23 cellular contexts compared by ENCODE assay signal in genomic region chr10:32411797-32412498, GRCh38. TPM values are rescaled to one million over a fixed set of nuclear protein-coding genes. Genes with fewer than 3 reads are reported as not detected.
DNase-seq lines count a peak whose midpoint lies in the region; ATAC-seq and TF ChIP-seq lines count a peak whose summit lies in the region.
"Had no signal": no experiment of that assay in that cellular context is flagged by ENCODE, and none has a peak within 500 bp of the region (broad histone marks: within the 10 kb centered on the region; RNA-seq: fewer than 3 reads in every experiment).

No MANE protein-coding gene starts in this region.

- H3K9me3 ChIP-seq in IMR-90 (ENCODE audit: control insufficient read depth, insufficient read depth, low read length): no peaks in the 10 kb centered on the region
- no peaks in the 10 kb centered on the region for H3K9me3 ChIP-seq in sigmoid colon
- peaks cover 4% of the 10 kb centered on the region; the same call in 1 of the 2 replicates for H3K9me3 ChIP-seq in SJCRH30 (replicated peaks)
- H3K9me3 ChIP-seq: neutrophil had no signal

- CTCF ChIA-PET in IMR-90 (lab: Yijun Ruan, JAX): no interaction called here

- no peaks in the 10 kb centered on the region for H4K20me1 ChIP-seq in IMR-90 (ENCODE audit: insufficient read depth, low read length)

- H2AK9ac ChIP-seq in IMR-90 (replicated peaks; ENCODE audit: low read depth, low read length, poor library complexity): no peak overlapping the region

- H2AFZ ChIP-seq in IMR-90 (replicated peaks; ENCODE audit: low read length, poor library complexity): no peak overlapping the region

- H4K5ac ChIP-seq in IMR-90 (ENCODE audit: low read depth, low read length): no peak overlapping the region

- no peak overlapping the region for H3K14ac ChIP-seq in IMR-90 (replicated peaks; ENCODE audit: low read depth, low read length)

- H3K27me3 ChIP-seq in IMR-90 (ENCODE audit: control insufficient read depth, insufficient read depth, low read length): no peaks in the 10 kb centered on the region
- no peaks in the 10 kb centered on the region for H3K27me3 ChIP-seq in sigmoid colon
- 0 out of 2 replicates have a peak, but pooled peaks cover 3% of the 10 kb centered on the region for H3K27me3 ChIP-seq in SJCRH30
- H3K27me3 ChIP-seq: neutrophil had no signal

- no peak overlapping the region for H3K9ac ChIP-seq in IMR-90 (ENCODE audit: low read depth, low read length)

- no TSS peak for BruUV-seq in IMR-90 (replicated peaks; lab: Mats Ljungman, UMichigan)

- no peak overlapping the region for H2AK5ac ChIP-seq in IMR-90 (ENCODE audit: low read depth, low read length)

- H3K4me1 ChIP-seq in IMR-90 (ENCODE audit: control insufficient read depth, insufficient read depth, low read length): peaks cover 3% of the 10 kb centered on the region; the same call in 1 of the 2 replicates
- H3K4me1 ChIP-seq in sigmoid colon: peaks cover 0 to 39% (median 30%) of the 10 kb centered on the region in 4 donors
- no peaks in the 10 kb centered on the region for H3K4me1 ChIP-seq in SJCRH30

- peak overlapping the region; percentile 33 for H2BK5ac ChIP-seq in IMR-90 (ENCODE audit: low read depth, low read length, poor library complexity, severe bottlenecking)

- no peak overlapping the region for H4K8ac ChIP-seq in IMR-90 (ENCODE audit: low read depth in 2 of 2, low read length in 2 of 2)

- H3K56ac ChIP-seq in IMR-90 (ENCODE audit: extremely low read depth, insufficient read depth, low read length): no peak overlapping the region

- no peaks in the 10 kb centered on the region for H3K9me1 ChIP-seq in IMR-90 (ENCODE audit: insufficient read depth, low read length)

- no peak overlapping the region for H4K91ac ChIP-seq in IMR-90 (ENCODE audit: insufficient read depth, low read depth, low read length)

- H3K18ac ChIP-seq in IMR-90 (ENCODE audit: low read depth, low read length): no peak overlapping the region

- no peak overlapping the region for H2BK15ac ChIP-seq in IMR-90 (ENCODE audit: low read depth, low read length)

- no peaks in the 10 kb centered on the region for H3K79me1 ChIP-seq in IMR-90 (ENCODE audit: low read depth in 1 of 2, low read length in 2 of 2)

- no peak overlapping the region for H3K23ac ChIP-seq in IMR-90 (ENCODE audit: low read depth, low read length)

- DNase-seq in IMR-90 (no peak), cardiac fibroblast (ENCODE audit: low read depth in 2 of 2) (peak; percentile 6 to 7), glomerular endothelial cell (ENCODE audit: extremely low read depth, low read depth, low spot score) (peak; percentile 58), sigmoid colon (no peak), NCI-H2081 (lab: John Stamatoyannopoulos, UW) (no peak), SJCRH30 (no peak)
- DNase-seq: activated CD4-positive, alpha-beta T cell treated with anti-CD3 and anti-CD28 coated beads, Interleukin-2, amount 50 U/mL, for 4 hours; activated CD4-positive, CD25-positive, alpha-beta regulatory T cell; CD4-positive, CD25-positive, alpha-beta regulatory T cell; effector CD8-positive, alpha-beta T cell; NCI-H1092 treated with DMSO at 0.1 percent for 48 hours; NCI-H2029; NCI-H446; SHP77; stimulated activated CD4-positive, alpha-beta T cell treated with anti-CD3 and anti-CD28 coated beads, Interleukin-12 subunit alpha, Interleukin-12 subunit beta, amount 100 ng/mL, for 4 hours; stimulated activated CD4-positive, alpha-beta T cell treated with anti-CD3 and anti-CD28 coated beads, Interleukin-4, amount 100 ng/mL, for 24 hours; stimulated activated naive B cell treated with anti-CD40 and anti-IgM and Interleukin-4, amounts not matched to agents 10 μg/mL and 1 μg/mL and 100 μg/mL, for 72 hours; T-cell had no signal

- H2BK20ac ChIP-seq in IMR-90 (ENCODE audit: low read depth, low read length): no peak overlapping the region

- TF ChIP-seq EP300 in sigmoid colon (IDR thresholded peaks at IDR 0.05): no peak

- H3K27ac ChIP-seq in IMR-90 (ENCODE audit: insufficient read depth, low read length): no peak overlapping the region
- H3K27ac ChIP-seq in sigmoid colon: peak overlapping the region; percentile 52 to 83 (median 65)
- no peak overlapping the region for H3K27ac ChIP-seq in SJCRH30
- H3K27ac ChIP-seq: HL-60, neutrophil had no signal

- dilution Hi-C loops in IMR-90 (cut with HindIII; ENCODE audit: low sequenced_read_pairs, unreplicated experiment): no loop called here

- intact Hi-C loops in IMR-90 (cut with micrococcal nuclease) (no loop called here), sigmoid colon (cut with DNase I) (no loop called here)

- H3K4me3 ChIP-seq in IMR-90 (ENCODE audit: insufficient read depth, low read depth, low read length): no peak overlapping the region
- H3K4me3 ChIP-seq in cardiac fibroblast (replicated peaks in 1 of 2; ENCODE audit: low read depth in 2 of 2, low read length in 2 of 2): no peak overlapping the region
- H3K4me3 ChIP-seq in sigmoid colon: no peak overlapping the region
- H3K4me3 ChIP-seq in SJCRH30: no peak overlapping the region

- no peak for TF ChIP-seq RAD21 in IMR-90 (IDR thresholded peaks at IDR 0.05; ENCODE audit: low read length)

- H3K4ac ChIP-seq in IMR-90 (ENCODE audit: low read depth, low read length): no peak overlapping the region

- TF ChIP-seq CTCF in IMR-90 (conservative IDR thresholded peaks at IDR 0.05; ENCODE audit: low read depth, low read length): no peak
- no peak for TF ChIP-seq CTCF in cardiac fibroblast (IDR thresholded peaks at IDR 0.05; ENCODE audit: low read depth, low read length)
- TF ChIP-seq CTCF in sigmoid colon (IDR thresholded peaks at IDR 0.05): no peak

- POLR2A ChIA-PET in IMR-90 (lab: Charles Lee; ENCODE audit: unreplicated experiment): no interaction called here

- in situ Hi-C loops in IMR-90 (cut with MboI; ENCODE audit: low sequenced_read_pairs): no loop called here

- H3K36me3 ChIP-seq in IMR-90 (ENCODE audit: control insufficient read depth, insufficient read depth, low read length) (no peaks in the 10 kb centered on the region), sigmoid colon (no peaks in the 10 kb centered on the region), SJCRH30 (no peaks in the 10 kb centered on the region)
- H3K36me3 ChIP-seq: neutrophil had no signal

- no peak for ATAC-seq in IMR-90 (ENCODE audit: low read depth)
- ATAC-seq in HG03457 (IDR thresholded peaks at IDR 0.05; ENCODE audit: unreplicated experiment): no peak
- ATAC-seq: esophagus mucosa; HepG2; stimulated activated naive B cell treated with anti-CD40 and anti-IgM and Interleukin-4, amounts not matched to agents 10 μg/mL and 1 μg/mL and 100 μg/mL, for 72 hours; T-cell had no signal

- no peak overlapping the region for H2BK120ac ChIP-seq in IMR-90 (ENCODE audit: low read depth, low read length)

- no CpG with 5 or more reads among the region's 2 CpGs for WGBS in IMR-90 (ENCODE audit: extremely low coverage in 2 of 2, insufficient read length in 1 of 2), 2 experiments
- WGBS in sigmoid colon, 2 donors: 88% methylated on average over 2 of the region's 2 CpGs

- H3K4me2 ChIP-seq in IMR-90 (ENCODE audit: low read depth, low read length): peak overlapping the region; percentile 51; the same call in 1 of the 2 replicates

- TF ChIP-seq POLR2A in IMR-90 (IDR thresholded peaks at IDR 0.05; ENCODE audit: low read depth, low read length) (no peak), sigmoid colon (IDR thresholded peaks at IDR 0.05) (no peak)

TF ChIP-seq in IMR-90, 13 proteins besides CTCF, POLR2A, EP300 and RAD21:
- no peak for TF ChIP-seq CEBPB (IDR thresholded peaks at IDR 0.05; ENCODE audit: low read depth, low read length)
- TF ChIP-seq FOS (IDR thresholded peaks at IDR 0.05; ENCODE audit: low read depth, low read length): no peak
- TF ChIP-seq RFX5 (IDR thresholded peaks at IDR 0.05; ENCODE audit: low read depth, low read length): no peak
- no peak for TF ChIP-seq USF2 (IDR thresholded peaks at IDR 0.05; ENCODE audit: low read depth, low read length)
- TF ChIP-seq MAFK (IDR thresholded peaks at IDR 0.05; ENCODE audit: low read depth, low read length): no peak
- TF ChIP-seq CHD1 (IDR thresholded peaks at IDR 0.05; ENCODE audit: low read depth, low read length): no peak
- TF ChIP-seq MAZ (IDR thresholded peaks at IDR 0.05; ENCODE audit: borderline replicate concordance, low read depth, low read length): no peak
- TF ChIP-seq NFE2L2 (IDR thresholded peaks at IDR 0.05; ENCODE audit: low read depth, low read length): no peak
- no peak for TF ChIP-seq RCOR1 (IDR thresholded peaks at IDR 0.05; ENCODE audit: insufficient replicate concordance, low read length)
- no peak for TF ChIP-seq SMC3 (IDR thresholded peaks at IDR 0.05; ENCODE audit: low read depth, low read length)
- TF ChIP-seq MXI1 (IDR thresholded peaks at IDR 0.05; ENCODE audit: borderline replicate concordance, low read depth, low read length): no peak
- TF ChIP-seq ELK1 (IDR thresholded peaks at IDR 0.05; ENCODE audit: borderline replicate concordance, low read depth, low read length): no peak

RNA-seq across cellular contexts. Expression of gene CCDC7, which starts 34.0 kb away (rescaled TPM):
- total RNA-seq in IMR-90 (2012; rRNA removed) (3.9 and 4.3 TPM in 2 replicates), glomerular endothelial cell (2.4 and 4.4 TPM in 2 replicates), sigmoid colon (10 to 100 TPM; 42.9 to 84.9 (median 50.5) TPM)
- polyA plus RNA-seq in IMR-90 (2012; rRNA removed) (0.37 and 0.74 TPM in 2 replicates), sigmoid colon (1 to 10 TPM in 2 of 3 donors, under 1 TPM in 1; 0.46 to 2.4 (median 1.3) TPM)
- polyA plus RNA-seq in IMR-90 (2012; cell fraction: cytosol; rRNA removed): 0.05 and 0.10 TPM in 2 replicates
- 0.33 and 1.6 TPM in 2 replicates for polyA plus RNA-seq in IMR-90 (2012; cell fraction: nucleus; rRNA removed; ENCODE audit: low replicate concordance)
- total RNA-seq in SJCRH30 (2014; rRNA removed; shearing (Covaris generic)): 9.7 and 12.0 TPM in 2 replicates

Comparison
In these comparisons a context has a peak if more than half of its experiments do, and no peak if none do; other contexts are left out.
1. DNase-seq: peak in cardiac fibroblast (2 of 2) and glomerular endothelial cell (single experiment); none in IMR-90 (single experiment), sigmoid colon (single experiment), NCI-H2081 (0 of 2) and SJCRH30 (0 of 2).
2. H3K27ac ChIP-seq: peak in sigmoid colon (4 of 4); none in IMR-90 (single experiment) and SJCRH30 (single experiment).